Comparison of ENCODE assay signal across 9 cellular contexts in the genomic region with DNA sequence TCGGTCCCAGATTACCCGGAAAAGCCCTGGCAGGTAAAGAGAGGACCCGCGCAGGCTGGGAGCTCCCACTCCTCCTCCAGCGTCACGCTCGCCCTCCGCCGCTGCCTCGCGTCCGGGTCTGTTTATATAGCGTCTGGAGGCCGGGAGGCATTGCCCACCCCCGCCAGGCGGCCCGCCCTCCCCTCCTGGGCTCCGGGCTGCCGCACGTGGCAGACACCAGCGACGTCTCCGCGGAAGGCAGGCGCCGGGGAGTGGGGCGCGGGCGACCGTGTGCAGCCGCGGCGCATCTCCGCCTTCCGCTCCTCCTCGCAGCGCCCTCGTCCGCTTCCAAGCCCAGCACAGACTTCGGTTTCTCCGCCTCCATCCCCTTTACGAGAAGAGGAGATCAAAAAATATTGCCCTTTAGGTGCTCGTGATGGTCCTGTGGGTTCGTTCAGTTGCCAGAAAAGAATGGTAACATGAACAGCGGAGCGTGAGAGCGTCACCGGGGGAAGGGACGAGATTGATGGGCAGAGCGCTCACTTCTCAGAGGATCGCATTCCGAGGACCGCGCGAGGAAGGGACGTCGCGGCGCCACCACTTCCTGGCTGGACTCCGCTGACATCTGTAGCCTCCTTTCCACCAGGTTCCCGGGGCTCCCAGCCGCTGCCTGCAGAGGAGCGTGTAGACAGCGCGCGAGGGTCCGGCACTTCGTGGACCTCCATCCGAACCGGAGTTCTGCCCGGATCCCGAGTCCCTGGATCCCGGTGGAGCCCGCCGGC. TPM values are rescaled to one million over a fixed set of nuclear protein-coding genes. Genes with fewer than 3 reads are reported as not detected.
DNase-seq lines count a peak whose midpoint lies in the region; TF ChIP-seq lines count a peak whose summit lies in the region.
"Had no signal": no experiment of that assay in that cellular context is flagged by ENCODE, and none has a peak within 500 bp of the region (broad histone marks: within the 10 kb centered on the region; RNA-seq: fewer than 3 reads in every experiment).

A gene (plus strand): TSS at position 210 of the 761 bp plus-strand sequence.

- no peaks in the 10 kb centered on the region for H3K36me3 Mint-ChIP-seq in IgD-negative memory B cell
- H3K36me3 Mint-ChIP-seq in neural progenitor cell: no peaks in the 10 kb centered on the region

- WGBS in ectodermal cell, 2 experiments: 1% methylated on average over 75 of the region's 75 CpGs

- H3K4me3 Mint-ChIP-seq in IgD-negative memory B cell (peak within 1 kb of the TSS; percentile 67 to 94 (median 86)), neural progenitor cell (peak within 1 kb of the TSS; percentile 95)

- peak within 1 kb of the TSS; percentile 64 for H2AFZ ChIP-seq in neural progenitor cell (replicated peaks)

- peak; percentile 15 for DNase-seq in NCI-H1436 (lab: John Stamatoyannopoulos, UW)
- DNase-seq in NCI-H1436 treated with DMSO at 0.1 percent for 48 hours (lab: John Stamatoyannopoulos, UW): no peak
- DNase-seq in neural progenitor cell (ENCODE audit: low spot score): peak; percentile 55
- no peak for DNase-seq in SKM-1 (lab: John Stamatoyannopoulos, UW; ENCODE audit: unreplicated experiment)
- DNase-seq in HK-2 (ENCODE audit: unreplicated experiment): no peak
- DNase-seq in activated effector memory CD4-positive, alpha-beta T cell treated with Interleukin-2 at 50 U/mL for 16 hours: no peak

- no peaks in the 10 kb centered on the region for H3K36me3 ChIP-seq in ectodermal cell (ENCODE audit: control insufficient read depth, insufficient read depth, low read length)
- H3K36me3 ChIP-seq in neural progenitor cell: no peaks in the 10 kb centered on the region

- no peaks in the 10 kb centered on the region for H4K20me1 ChIP-seq in neural progenitor cell (ENCODE audit: low read depth)

- H3K9me3 ChIP-seq in ectodermal cell (ENCODE audit: control insufficient read depth, low read length) (no peaks in the 10 kb centered on the region), neural progenitor cell (ENCODE audit: low read depth) (no peaks in the 10 kb centered on the region)

- peaks cover 11% of the 10 kb centered on the region for H3F3A ChIP-seq in neural progenitor cell (ENCODE audit: low read depth)

- H3K27ac Mint-ChIP-seq in IgD-negative memory B cell (peak within 1 kb of the TSS in 2 of 3 donors; percentile 83 to 85), neural progenitor cell (no peak within 1 kb of the TSS)

- H3K9me3 Mint-ChIP-seq in IgD-negative memory B cell: peaks cover 0 to 2% (median 0%) of the 10 kb centered on the region in 3 donors
- no peaks in the 10 kb centered on the region for H3K9me3 Mint-ChIP-seq in neural progenitor cell

- H3K4me1 ChIP-seq in ectodermal cell (ENCODE audit: control insufficient read depth, insufficient read depth, low read length): peaks cover 6% of the 10 kb centered on the region
- peaks cover 12% of the 10 kb centered on the region for H3K4me1 ChIP-seq in neural progenitor cell

- no peak for TF ChIP-seq CTCF in neural progenitor cell (IDR thresholded peaks at IDR 0.05)

- peaks cover 8 to 20% (median 16%) of the 10 kb centered on the region in 3 donors for H3K4me1 Mint-ChIP-seq in IgD-negative memory B cell
- H3K4me1 Mint-ChIP-seq in neural progenitor cell: peaks cover 7% of the 10 kb centered on the region

- H3K4me3 ChIP-seq in ectodermal cell (ENCODE audit: insufficient read depth, low read depth, low read length): peak within 1 kb of the TSS; percentile 60
- H3K4me3 ChIP-seq in neural progenitor cell: peak within 1 kb of the TSS; percentile 62

- peak within 1 kb of the TSS; percentile 77 for H3K4me2 ChIP-seq in neural progenitor cell

- no peak within 1 kb of the TSS for H3K9ac ChIP-seq in neural progenitor cell

- H3K27ac ChIP-seq in ectodermal cell (ENCODE audit: insufficient read depth, low read depth, low read length, poor library complexity, severe bottlenecking): no peak within 1 kb of the TSS
- H3K27ac ChIP-seq in neural progenitor cell: no peak within 1 kb of the TSS

- H3K27me3 Mint-ChIP-seq in IgD-negative memory B cell: peaks cover 22% of the 10 kb centered on the region
- H3K27me3 Mint-ChIP-seq in neural progenitor cell (ENCODE audit: insufficient read depth, low read depth): peaks cover 20% of the 10 kb centered on the region

- H3K79me2 ChIP-seq in neural progenitor cell (ENCODE audit: low read depth): no peaks in the 10 kb centered on the region

- H3K27me3 ChIP-seq in ectodermal cell (ENCODE audit: control insufficient read depth, insufficient read depth, low read length, poor library complexity, severe bottlenecking) (peaks cover 48% of the 10 kb centered on the region), neural progenitor cell (peaks cover 69% of the 10 kb centered on the region)

RNA-seq across cellular contexts. Expression of the gene that starts here (rescaled TPM):
- 1.3 TPM for polyA plus RNA-seq in IgD-negative memory B cell
- polyA plus RNA-seq in ectodermal cell (2013, experiment 1 of 4): 0.46 TPM
- polyA plus RNA-seq in ectodermal cell (2013, experiment 2 of 4): 0.14 TPM
- 0.64 TPM for polyA plus RNA-seq in ectodermal cell (2013, experiment 3 of 4)
- 1.0 TPM for polyA plus RNA-seq in ectodermal cell (2013, experiment 4 of 4)
- total RNA-seq in neural progenitor cell (ENCODE audit: low replicate concordance): 0.12 and 0.15 TPM in 2 replicates
- total RNA-seq: T-helper 1 cell treated with Interleukin-12 subunit alpha and Interleukin-12 subunit beta and Interleukin-4 antibody, amounts not matched to agents 30 ng/mL and 1 ng/mL, for 36 hours had no signal

Comparison
In these comparisons a context has a peak if more than half of its experiments do, and no peak if none do; other contexts are left out.
1. Peak in DNase-seq, H3K4me3 ChIP-seq and H3K4me2 ChIP-seq in neural progenitor cell; RNA of the gene not detected or under 1 TPM.